1 cellular context compared by ENCODE assay signal in the genomic region with DNA sequence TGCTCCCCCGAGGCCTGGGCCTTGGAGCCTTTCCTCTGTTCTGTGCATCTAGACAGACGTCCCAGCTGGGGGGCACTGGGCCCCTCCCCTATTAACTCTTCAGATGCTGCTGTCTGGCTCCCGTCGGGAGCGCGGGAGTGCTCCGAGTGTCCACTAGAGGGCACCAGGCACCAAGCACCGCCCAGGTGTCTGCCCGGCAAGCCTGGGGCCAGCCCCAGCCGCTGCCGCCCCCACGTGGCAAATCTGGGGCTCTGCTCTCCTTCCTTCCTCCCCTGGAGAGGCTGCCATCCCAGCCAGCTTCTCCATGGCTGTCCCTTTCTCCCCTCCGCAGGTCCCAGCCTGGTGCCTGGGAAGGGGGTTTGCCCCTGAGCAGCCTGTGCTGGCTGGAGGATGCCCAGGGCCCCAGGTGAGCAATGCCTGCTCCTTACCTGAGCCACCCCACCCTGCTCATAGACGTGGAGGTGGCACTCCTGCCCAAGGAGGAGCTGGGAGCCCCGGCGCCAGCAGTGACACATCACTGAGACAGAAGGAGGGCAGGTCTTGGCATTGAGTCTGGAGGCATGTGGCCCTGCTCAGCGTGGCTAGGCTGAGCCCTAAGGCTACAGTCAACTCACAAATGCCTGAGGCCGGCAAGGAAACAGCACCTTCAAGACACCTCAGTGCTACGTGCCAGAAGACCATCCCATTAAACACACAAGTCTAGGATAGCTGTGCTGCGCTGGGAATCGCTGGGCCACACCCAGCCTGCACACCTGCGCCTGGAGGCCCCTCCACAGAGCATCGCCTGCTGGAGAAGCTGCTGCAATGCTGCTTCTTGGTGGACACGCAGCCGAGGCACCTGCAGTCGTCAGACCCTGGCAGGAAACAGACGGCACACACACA.
A peak's percentile ranks its signal among the peaks of the same experiment; 100 is the strongest.
TF ChIP-seq lines count a peak whose summit lies in the region.

No MANE protein-coding gene starts in this region.

TF ChIP-seq in HepG2, 621 proteins besides CTCF, POLR2A, EP300 and RAD21 (continued from another document and continues in another):
- peak; percentile 77 for TF ChIP-seq SPEN (CRISPR knock-in tag; IDR thresholded peaks at IDR 0.05; ENCODE audit: low read depth)
- 0 out of 2 replicates have a peak, but pooled peaks have one; percentile 54 for TF ChIP-seq TBX2 (CRISPR knock-in tag; IDR thresholded peaks at IDR 0.05; ENCODE audit: borderline replicate concordance)
- peak; percentile 55; the same call in 1 of the 2 replicates for TF ChIP-seq ZNF3 (CRISPR knock-in tag; IDR thresholded peaks at IDR 0.05)
- TF ChIP-seq, protein P1, sequence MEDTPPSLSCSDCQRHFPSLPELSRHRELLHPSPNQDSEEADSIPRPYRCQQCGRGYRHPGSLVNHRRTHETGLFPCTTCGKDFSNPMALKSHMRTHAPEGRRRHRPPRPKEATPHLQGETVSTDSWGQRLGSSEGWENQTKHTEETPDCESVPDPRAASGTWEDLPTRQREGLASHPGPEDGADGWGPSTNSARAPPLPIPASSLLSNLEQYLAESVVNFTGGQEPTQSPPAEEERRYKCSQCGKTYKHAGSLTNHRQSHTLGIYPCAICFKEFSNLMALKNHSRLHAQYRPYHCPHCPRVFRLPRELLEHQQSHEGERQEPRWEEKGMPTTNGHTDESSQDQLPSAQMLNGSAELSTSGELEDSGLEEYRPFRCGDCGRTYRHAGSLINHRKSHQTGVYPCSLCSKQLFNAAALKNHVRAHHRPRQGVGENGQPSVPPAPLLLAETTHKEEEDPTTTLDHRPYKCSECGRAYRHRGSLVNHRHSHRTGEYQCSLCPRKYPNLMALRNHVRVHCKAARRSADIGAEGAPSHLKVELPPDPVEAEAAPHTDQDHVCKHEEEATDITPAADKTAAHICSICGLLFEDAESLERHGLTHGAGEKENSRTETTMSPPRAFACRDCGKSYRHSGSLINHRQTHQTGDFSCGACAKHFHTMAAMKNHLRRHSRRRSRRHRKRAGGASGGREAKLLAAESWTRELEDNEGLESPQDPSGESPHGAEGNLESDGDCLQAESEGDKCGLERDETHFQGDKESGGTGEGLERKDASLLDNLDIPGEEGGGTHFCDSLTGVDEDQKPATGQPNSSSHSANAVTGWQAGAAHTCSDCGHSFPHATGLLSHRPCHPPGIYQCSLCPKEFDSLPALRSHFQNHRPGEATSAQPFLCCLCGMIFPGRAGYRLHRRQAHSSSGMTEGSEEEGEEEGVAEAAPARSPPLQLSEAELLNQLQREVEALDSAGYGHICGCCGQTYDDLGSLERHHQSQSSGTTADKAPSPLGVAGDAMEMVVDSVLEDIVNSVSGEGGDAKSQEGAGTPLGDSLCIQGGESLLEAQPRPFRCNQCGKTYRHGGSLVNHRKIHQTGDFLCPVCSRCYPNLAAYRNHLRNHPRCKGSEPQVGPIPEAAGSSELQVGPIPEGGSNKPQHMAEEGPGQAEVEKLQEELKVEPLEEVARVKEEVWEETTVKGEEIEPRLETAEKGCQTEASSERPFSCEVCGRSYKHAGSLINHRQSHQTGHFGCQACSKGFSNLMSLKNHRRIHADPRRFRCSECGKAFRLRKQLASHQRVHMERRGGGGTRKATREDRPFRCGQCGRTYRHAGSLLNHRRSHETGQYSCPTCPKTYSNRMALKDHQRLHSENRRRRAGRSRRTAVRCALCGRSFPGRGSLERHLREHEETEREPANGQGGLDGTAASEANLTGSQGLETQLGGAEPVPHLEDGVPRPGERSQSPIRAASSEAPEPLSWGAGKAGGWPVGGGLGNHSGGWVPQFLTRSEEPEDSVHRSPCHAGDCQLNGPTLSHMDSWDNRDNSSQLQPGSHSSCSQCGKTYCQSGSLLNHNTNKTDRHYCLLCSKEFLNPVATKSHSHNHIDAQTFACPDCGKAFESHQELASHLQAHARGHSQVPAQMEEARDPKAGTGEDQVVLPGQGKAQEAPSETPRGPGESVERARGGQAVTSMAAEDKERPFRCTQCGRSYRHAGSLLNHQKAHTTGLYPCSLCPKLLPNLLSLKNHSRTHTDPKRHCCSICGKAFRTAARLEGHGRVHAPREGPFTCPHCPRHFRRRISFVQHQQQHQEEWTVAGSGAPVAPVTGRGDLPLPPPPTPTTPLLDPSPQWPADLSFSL (CRISPR knock-in tag; IDR thresholded peaks at IDR 0.05) = no peak
- TF ChIP-seq ZSCAN25 (CRISPR knock-in tag; IDR thresholded peaks at IDR 0.05) = no peak
- 0 out of 2 replicates have a peak, but pooled peaks have one; percentile 57 for TF ChIP-seq ZNF674 (CRISPR knock-in tag; IDR thresholded peaks at IDR 0.05; ENCODE audit: low read depth)
- TF ChIP-seq GFI1 (CRISPR knock-in tag; IDR thresholded peaks at IDR 0.05; ENCODE audit: borderline replicate concordance) = peak; percentile 64; the same call in 1 of the 2 replicates
- TF ChIP-seq, protein P2, sequence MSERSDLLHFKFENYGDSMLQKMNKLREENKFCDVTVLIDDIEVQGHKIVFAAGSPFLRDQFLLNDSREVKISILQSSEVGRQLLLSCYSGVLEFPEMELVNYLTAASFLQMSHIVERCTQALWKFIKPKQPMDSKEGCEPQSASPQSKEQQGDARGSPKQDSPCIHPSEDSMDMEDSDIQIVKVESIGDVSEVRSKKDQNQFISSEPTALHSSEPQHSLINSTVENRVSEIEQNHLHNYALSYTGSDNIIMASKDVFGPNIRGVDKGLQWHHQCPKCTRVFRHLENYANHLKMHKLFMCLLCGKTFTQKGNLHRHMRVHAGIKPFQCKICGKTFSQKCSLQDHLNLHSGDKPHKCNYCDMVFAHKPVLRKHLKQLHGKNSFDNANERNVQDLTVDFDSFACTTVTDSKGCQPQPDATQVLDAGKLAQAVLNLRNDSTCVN (CRISPR knock-in tag; IDR thresholded peaks at IDR 0.05; ENCODE audit: borderline replicate concordance) = peak; percentile 62; the same call in 1 of the 2 replicates
- peak; percentile 43 for TF ChIP-seq ASH2L (IDR thresholded peaks at IDR 0.05; ENCODE audit: insufficient read length, low read depth, low read length)
- TF ChIP-seq ZNF253 (CRISPR knock-in tag; IDR thresholded peaks at IDR 0.05; ENCODE audit: borderline replicate concordance) = 0 out of 2 replicates have a peak, but pooled peaks have one; percentile 69
- TF ChIP-seq ZNF781 (CRISPR knock-in tag; IDR thresholded peaks at IDR 0.05; ENCODE audit: borderline replicate concordance, not compliant biosample characterization) = peak; percentile 30
- TF ChIP-seq ERF (CRISPR knock-in tag; IDR thresholded peaks at IDR 0.05) = peak; percentile 94
- peak; percentile 97 for TF ChIP-seq RELA (CRISPR knock-in tag; IDR thresholded peaks at IDR 0.05)
- peak; percentile 76; the same call in 1 of the 2 replicates for TF ChIP-seq ZNF124 (CRISPR knock-in tag; IDR thresholded peaks at IDR 0.05)
- TF ChIP-seq ZNF691 (CRISPR knock-in tag; IDR thresholded peaks at IDR 0.05; ENCODE audit: borderline replicate concordance, low read depth) = peak; percentile 40; the same call in 1 of the 2 replicates
- TF ChIP-seq, protein P3, sequence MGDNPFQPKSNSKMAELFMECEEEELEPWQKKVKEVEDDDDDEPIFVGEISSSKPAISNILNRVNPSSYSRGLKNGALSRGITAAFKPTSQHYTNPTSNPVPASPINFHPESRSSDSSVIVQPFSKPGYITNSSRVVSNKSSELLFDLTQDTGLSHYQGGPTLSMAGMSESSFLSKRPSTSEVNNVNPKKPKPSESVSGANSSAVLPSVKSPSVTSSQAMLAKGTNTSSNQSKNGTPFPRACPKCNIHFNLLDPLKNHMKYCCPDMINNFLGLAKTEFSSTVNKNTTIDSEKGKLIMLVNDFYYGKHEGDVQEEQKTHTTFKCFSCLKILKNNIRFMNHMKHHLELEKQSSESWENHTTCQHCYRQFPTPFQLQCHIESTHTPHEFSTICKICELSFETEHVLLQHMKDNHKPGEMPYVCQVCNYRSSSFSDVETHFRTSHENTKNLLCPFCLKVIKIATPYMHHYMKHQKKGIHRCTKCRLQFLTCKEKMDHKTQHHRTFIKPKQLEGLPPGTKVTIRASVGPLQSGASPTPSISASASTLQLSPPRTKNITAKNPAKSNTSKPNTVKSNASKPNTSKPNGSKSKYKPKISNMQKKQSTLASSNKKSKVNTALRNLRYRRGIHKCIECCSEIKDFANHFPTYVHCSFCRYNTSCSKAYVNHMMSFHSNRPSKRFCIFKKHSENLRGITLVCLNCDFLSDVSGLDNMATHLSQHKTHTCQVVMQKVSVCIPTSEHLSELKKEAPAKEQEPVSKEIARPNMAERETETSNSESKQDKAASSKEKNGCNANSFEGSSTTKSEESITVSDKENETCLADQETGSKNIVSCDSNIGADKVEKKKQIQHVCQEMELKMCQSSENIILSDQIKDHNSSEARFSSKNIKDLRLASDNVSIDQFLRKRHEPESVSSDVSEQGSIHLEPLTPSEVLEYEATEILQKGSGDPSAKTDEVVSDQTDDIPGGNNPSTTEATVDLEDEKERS (CRISPR knock-in tag; IDR thresholded peaks at IDR 0.05) = 0 out of 2 replicates have a peak, but pooled peaks have one; percentile 40
- peak; percentile 82; the same call in 1 of the 2 replicates for TF ChIP-seq MXD4 (CRISPR knock-in tag; IDR thresholded peaks at IDR 0.05)
- peak; percentile 58; the same call in 1 of the 2 replicates for TF ChIP-seq SSRP1 (CRISPR knock-in tag; IDR thresholded peaks at IDR 0.05)
- peak; percentile 86 for TF ChIP-seq IRF2 (CRISPR knock-in tag; IDR thresholded peaks at IDR 0.05)
- TF ChIP-seq ATF7-NPFF (CRISPR knock-in tag; IDR thresholded peaks at IDR 0.05; ENCODE audit: low read depth) = 0 out of 2 replicates have a peak, but pooled peaks have one; percentile 79
- 0 out of 2 replicates have a peak, but pooled peaks have one; percentile 52 for TF ChIP-seq HMG20B (CRISPR knock-in tag; conservative IDR thresholded peaks at IDR 0.05)
- TF ChIP-seq ZFY (CRISPR knock-in tag; IDR thresholded peaks at IDR 0.05) = peak; percentile 46; the same call in 1 of the 2 replicates
- no peak for TF ChIP-seq CHD2 (IDR thresholded peaks at IDR 0.05; ENCODE audit: low read depth, low read length)
- TF ChIP-seq, protein P4, sequence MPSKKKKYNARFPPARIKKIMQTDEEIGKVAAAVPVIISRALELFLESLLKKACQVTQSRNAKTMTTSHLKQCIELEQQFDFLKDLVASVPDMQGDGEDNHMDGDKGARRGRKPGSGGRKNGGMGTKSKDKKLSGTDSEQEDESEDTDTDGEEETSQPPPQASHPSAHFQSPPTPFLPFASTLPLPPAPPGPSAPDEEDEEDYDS (CRISPR knock-in tag; IDR thresholded peaks at IDR 0.05) = peak; percentile 53; the same call in 1 of the 2 replicates
- TF ChIP-seq E2F5 (CRISPR knock-in tag; conservative IDR thresholded peaks at IDR 0.05) = peak; percentile 59; the same call in 1 of the 2 replicates
- TF ChIP-seq RXRA (CRISPR knock-in tag; IDR thresholded peaks at IDR 0.05) = peak; percentile 43; the same call in 1 of the 2 replicates
- TF ChIP-seq CCDC6 (CRISPR knock-in tag; IDR thresholded peaks at IDR 0.05) = 0 out of 2 replicates have a peak, but pooled peaks have one; percentile 55
- no peak for TF ChIP-seq GABPA (IDR thresholded peaks at IDR 0.05; ENCODE audit: low read depth, low read length)
- no peak for TF ChIP-seq GABPA (CRISPR knock-in tag; IDR thresholded peaks at IDR 0.05; ENCODE audit: low read depth)
- peak; percentile 84; the same call in 1 of the 2 replicates for TF ChIP-seq MIER3 (CRISPR knock-in tag; IDR thresholded peaks at IDR 0.05; ENCODE audit: borderline replicate concordance)
- TF ChIP-seq MBD4 (IDR thresholded peaks at IDR 0.05; ENCODE audit: borderline replicate concordance, low read length) = no peak
- peak; percentile 66; the same call in 1 of the 2 replicates for TF ChIP-seq KDM5B (CRISPR knock-in tag; IDR thresholded peaks at IDR 0.05; ENCODE audit: borderline replicate concordance)
- TF ChIP-seq ZNF205 (CRISPR knock-in tag; IDR thresholded peaks at IDR 0.05) = peak; percentile 82
- peak; percentile 99 for TF ChIP-seq XRCC5 (optimal IDR thresholded peaks at IDR 0.05; ENCODE audit: low read length)
- TF ChIP-seq, protein P5, sequence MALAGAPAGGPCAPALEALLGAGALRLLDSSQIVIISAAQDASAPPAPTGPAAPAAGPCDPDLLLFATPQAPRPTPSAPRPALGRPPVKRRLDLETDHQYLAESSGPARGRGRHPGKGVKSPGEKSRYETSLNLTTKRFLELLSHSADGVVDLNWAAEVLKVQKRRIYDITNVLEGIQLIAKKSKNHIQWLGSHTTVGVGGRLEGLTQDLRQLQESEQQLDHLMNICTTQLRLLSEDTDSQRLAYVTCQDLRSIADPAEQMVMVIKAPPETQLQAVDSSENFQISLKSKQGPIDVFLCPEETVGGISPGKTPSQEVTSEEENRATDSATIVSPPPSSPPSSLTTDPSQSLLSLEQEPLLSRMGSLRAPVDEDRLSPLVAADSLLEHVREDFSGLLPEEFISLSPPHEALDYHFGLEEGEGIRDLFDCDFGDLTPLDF (CRISPR knock-in tag; IDR thresholded peaks at IDR 0.05) = 0 out of 2 replicates have a peak, but pooled peaks have one; percentile 23
- peak; percentile 86 for TF ChIP-seq TEAD3 (CRISPR knock-in tag; optimal IDR thresholded peaks at IDR 0.05; ENCODE audit: borderline replicate concordance)
- peak; percentile 86 for TF ChIP-seq ZNF501 (CRISPR knock-in tag; IDR thresholded peaks at IDR 0.05)
- 0 out of 2 replicates have a peak, but pooled peaks have one; percentile 34 for TF ChIP-seq HOXD1 (CRISPR knock-in tag; IDR thresholded peaks at IDR 0.05)
- TF ChIP-seq, protein P6, sequence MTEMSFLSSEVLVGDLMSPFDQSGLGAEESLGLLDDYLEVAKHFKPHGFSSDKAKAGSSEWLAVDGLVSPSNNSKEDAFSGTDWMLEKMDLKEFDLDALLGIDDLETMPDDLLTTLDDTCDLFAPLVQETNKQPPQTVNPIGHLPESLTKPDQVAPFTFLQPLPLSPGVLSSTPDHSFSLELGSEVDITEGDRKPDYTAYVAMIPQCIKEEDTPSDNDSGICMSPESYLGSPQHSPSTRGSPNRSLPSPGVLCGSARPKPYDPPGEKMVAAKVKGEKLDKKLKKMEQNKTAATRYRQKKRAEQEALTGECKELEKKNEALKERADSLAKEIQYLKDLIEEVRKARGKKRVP (CRISPR knock-in tag; IDR thresholded peaks at IDR 0.05) = no peak
- peak; percentile 87; the same call in 1 of the 2 replicates for TF ChIP-seq SMAD3 (CRISPR knock-in tag; IDR thresholded peaks at IDR 0.05)
- TF ChIP-seq KDM3A (CRISPR knock-in tag; IDR thresholded peaks at IDR 0.05; ENCODE audit: low read depth) = peak; percentile 96
